In genomic region chr6:113120214-113120576, GRCh38 we compare ENCODE assay signal across 11 cellular contexts.
DNase-seq lines count a peak whose midpoint lies in the region; ATAC-seq and TF ChIP-seq lines count a peak whose summit lies in the region.
"Had no signal": no experiment of that assay in that cellular context is flagged by ENCODE, and none has a peak within 500 bp of the region (broad histone marks: within the 10 kb centered on the region; RNA-seq: fewer than 3 reads in every experiment).

No MANE protein-coding gene starts in this region.

- H3K9me2 ChIP-seq in HCT116 (ENCODE audit: insufficient read depth) (no peaks in the 10 kb centered on the region), GM23338 (ENCODE audit: insufficient read depth) (no peaks in the 10 kb centered on the region)

- no peak overlapping the region; a peak in 1 of 4 replicates for H3K4me3 ChIP-seq in HCT116 (replicated peaks in 1 of 2; ENCODE audit: low read depth in 1 of 2, low read length in 2 of 2)
- H3K4me3 ChIP-seq in SK-N-MC = peak overlapping the region; percentile 14; the same call in 1 of the 2 replicates
- H3K4me3 ChIP-seq in fibroblast of the aortic adventitia (ENCODE audit: low read depth, low read length) = no peak overlapping the region
- no peak overlapping the region for H3K4me3 ChIP-seq in skeletal muscle satellite cell (ENCODE audit: low read length)
- H3K4me3 ChIP-seq in GM23338 = no peak overlapping the region
- H3K4me3 ChIP-seq: Peyer's patch had no signal

- RAD21 ChIA-PET in HCT116 (lab: Charles Lee; ENCODE audit: low non-redundant PET in 1 of 2, low total read pairs in 2 of 2, uncharacterized antibody in 2 of 2, unreplicated experiment in 2 of 2) = no interaction called here

- no peak for TF ChIP-seq POLR2A in HCT116 (IDR thresholded peaks at IDR 0.05; ENCODE audit: borderline replicate concordance, extremely low read depth, insufficient read depth, insufficient read length)

- intact Hi-C loops in HCT116 (cut with micrococcal nuclease) (no loop called here), natural killer cell (cut with micrococcal nuclease) (no loop called here)
- intact Hi-C loops in activated T-helper 2 cell treated with anti-CD3 and anti-CD28 coated beads, Interferon-gamma antibody, Interleukin-2, Interleukin-4, amounts not matched to agents 10 μg/mL and 5 μg/mL and 100 μg/mL, durations not matched to agents 14 hours and 24 hours and 36 hours (cut with micrococcal nuclease) = no loop called here

- BruUV-seq in HCT116 (replicated peaks; lab: Mats Ljungman, UMichigan) = no TSS peak

- H3K79me2 ChIP-seq in HCT116 (ENCODE audit: insufficient read depth, low read length) (no peaks in the 10 kb centered on the region), GM23338 (replicated peaks; ENCODE audit: insufficient read depth) (no peaks in the 10 kb centered on the region)
- H3K79me2 ChIP-seq: parathyroid adenoma had no signal

- H2AFZ ChIP-seq in HCT116 (ENCODE audit: low read depth, low read length, poor library complexity, severe bottlenecking) (peak overlapping the region; percentile 47), GM23338 (no peak overlapping the region)

- H3K36me3 ChIP-seq in HCT116 (ENCODE audit: control insufficient read depth in 1 of 2, insufficient read depth in 2 of 2, low read length in 2 of 2) (no peaks in the 10 kb centered on the region), SK-N-MC (ENCODE audit: insufficient read depth, low read length) (no peaks in the 10 kb centered on the region), skeletal muscle satellite cell (ENCODE audit: insufficient read depth, low read length) (no peaks in the 10 kb centered on the region), GM23338 (ENCODE audit: insufficient read depth) (no peaks in the 10 kb centered on the region)
- H3K36me3 ChIP-seq: Peyer's patch had no signal

- no peaks in the 10 kb centered on the region for H3K27me3 ChIP-seq in HCT116 (ENCODE audit: insufficient read depth, low read length)
- H3K27me3 ChIP-seq in skeletal muscle satellite cell (ENCODE audit: control insufficient read depth, insufficient read depth, low read length) = no peaks in the 10 kb centered on the region
- no peaks in the 10 kb centered on the region for H3K27me3 ChIP-seq in GM23338 (ENCODE audit: insufficient read depth)
- H3K27me3 ChIP-seq: Peyer's patch had no signal

- H3K4me1 Mint-ChIP-seq in natural killer cell (no peaks in the 10 kb centered on the region), GM23338 (peaks cover 5% of the 10 kb centered on the region; the same call in 2 of the 3 replicates)
- H3K4me1 Mint-ChIP-seq in activated T-helper 2 cell treated with anti-CD3 and anti-CD28 coated beads, Interferon-gamma antibody, Interleukin-2, Interleukin-4, amounts not matched to agents 10 μg/mL and 5 μg/mL and 100 μg/mL, durations not matched to agents 14 hours and 24 hours and 36 hours (ENCODE audit: low read depth) = no peaks in the 10 kb centered on the region

- H3K36me3 Mint-ChIP-seq in natural killer cell = peaks cover 8% of the 10 kb centered on the region
- no peaks in the 10 kb centered on the region for H3K36me3 Mint-ChIP-seq in activated T-helper 2 cell treated with anti-CD3 and anti-CD28 coated beads, Interferon-gamma antibody, Interleukin-2, Interleukin-4, amounts not matched to agents 10 μg/mL and 5 μg/mL and 100 μg/mL, durations not matched to agents 14 hours and 24 hours and 36 hours (ENCODE audit: low read depth)
- H3K36me3 Mint-ChIP-seq in GM23338 (ENCODE audit: low read depth) = no peaks in the 10 kb centered on the region

- H3K4me1 ChIP-seq in HCT116 (ENCODE audit: control insufficient read depth in 1 of 2, insufficient read depth in 2 of 2, low read length in 2 of 2) (peaks cover 17 to 32% of the 10 kb centered on the region in 2 experiments; a peak in 3 of 4 replicates), skeletal muscle satellite cell (ENCODE audit: control insufficient read depth, insufficient read depth, low read length) (peaks cover 31% of the 10 kb centered on the region), GM23338 (ENCODE audit: insufficient read depth) (no peaks in the 10 kb centered on the region)
- H3K4me1 ChIP-seq: parathyroid adenoma, Peyer's patch had no signal

- POLR2A ChIA-PET in HCT116 (lab: Charles Lee) = no interaction called here

- ATAC-seq in HCT116 = peak; percentile 68
- no peak for ATAC-seq in natural killer cell
- no peak for ATAC-seq in GM23338

- no peak overlapping the region for H3K27ac Mint-ChIP-seq in natural killer cell
- H3K27ac Mint-ChIP-seq in activated T-helper 2 cell treated with anti-CD3 and anti-CD28 coated beads, Interferon-gamma antibody, Interleukin-2, Interleukin-4, amounts not matched to agents 10 μg/mL and 5 μg/mL and 100 μg/mL, durations not matched to agents 14 hours and 24 hours and 36 hours = no peak overlapping the region
- H3K27ac Mint-ChIP-seq in GM23338 = no peak overlapping the region

- H3F3A ChIP-seq in GM23338 (replicated peaks; ENCODE audit: low read depth) = no peaks in the 10 kb centered on the region

- no peaks in the 10 kb centered on the region for H3K27me3 Mint-ChIP-seq in natural killer cell (ENCODE audit: low read depth in 2 of 2)
- no peaks in the 10 kb centered on the region for H3K27me3 Mint-ChIP-seq in activated T-helper 2 cell treated with anti-CD3 and anti-CD28 coated beads, Interferon-gamma antibody, Interleukin-2, Interleukin-4, amounts not matched to agents 10 μg/mL and 5 μg/mL and 100 μg/mL, durations not matched to agents 14 hours and 24 hours and 36 hours (ENCODE audit: low read depth)
- H3K27me3 Mint-ChIP-seq in GM23338 (ENCODE audit: insufficient read depth, low read depth, poor library complexity) = no peaks in the 10 kb centered on the region

- DNase-seq in HCT116 (ENCODE audit: low read depth, low spot score) (peak; percentile 86), SK-N-MC (ENCODE audit: low read depth, low spot score) (peak; percentile 91), fibroblast of the aortic adventitia (ENCODE audit: low read depth) (peak; percentile 98), natural killer cell (no peak), GM23338 (ENCODE audit: low spot score) (no peak)
- DNase-seq in activated T-helper 2 cell treated with anti-CD3 and anti-CD28 coated beads, Interferon-gamma antibody, Interleukin-2, Interleukin-4, amounts not matched to agents 10 μg/mL and 5 μg/mL and 100 μg/mL, durations not matched to agents 14 hours and 24 hours and 36 hours (ENCODE audit: low spot score) = no peak
- DNase-seq: activated CD4-positive, alpha-beta T cell treated with anti-CD3 and anti-CD28 coated beads, Interleukin-2, amount 50 U/mL, for 48 hours; NCI-H1092 treated with DMSO at 0.1 percent for 48 hours; Peyer's patch had no signal

- CTCF ChIA-PET in HCT116 (lab: Charles Lee) = interaction anchor here (1.4 to 1.7 kb wide), 2 partner anchors 69 to 738 kb away, joined by 3 read pairs; no protein-coding TSS in a partner anchor

- H3K9me3 ChIP-seq in HCT116 (ENCODE audit: control insufficient read depth in 1 of 2, insufficient read depth in 1 of 2, low read depth in 1 of 2, low read length in 2 of 2) (no peaks in the 10 kb centered on the region), SK-N-MC (ENCODE audit: low read depth, low read length) (no peaks in the 10 kb centered on the region), skeletal muscle satellite cell (replicated peaks; ENCODE audit: low read length) (no peaks in the 10 kb centered on the region)
- H3K9me3 ChIP-seq: Peyer's patch had no signal

- no peak for TF ChIP-seq RAD21 in HCT116 (IDR thresholded peaks at IDR 0.05; ENCODE audit: low read depth)

- H3K9me3 Mint-ChIP-seq in natural killer cell (peaks cover 10 to 15% of the 10 kb centered on the region in 2 donors), GM23338 (no peaks in the 10 kb centered on the region; the same call in 2 of the 3 replicates)
- H3K9me3 Mint-ChIP-seq in activated T-helper 2 cell treated with anti-CD3 and anti-CD28 coated beads, Interferon-gamma antibody, Interleukin-2, Interleukin-4, amounts not matched to agents 10 μg/mL and 5 μg/mL and 100 μg/mL, durations not matched to agents 14 hours and 24 hours and 36 hours = peaks cover 4% of the 10 kb centered on the region

- H3K4me2 ChIP-seq in HCT116 (ENCODE audit: low read length) (peak overlapping the region; percentile 45), skeletal muscle satellite cell (ENCODE audit: low read length) (peak overlapping the region; percentile 58), GM23338 (no peak overlapping the region)

- TF ChIP-seq CTCF in HCT116 (IDR thresholded peaks at IDR 0.05 in 2 of 3, conservative IDR thresholded peaks at IDR 0.05 in 1 of 3; ENCODE audit: borderline replicate concordance in 1 of 3, insufficient read depth in 1 of 3, low read depth in 2 of 3, low read length in 2 of 3) (no peak), fibroblast of the aortic adventitia (IDR thresholded peaks at IDR 0.05; ENCODE audit: insufficient read depth, low read length) (no peak), natural killer cell (IDR thresholded peaks at IDR 0.05) (no peak), GM23338 (conservative IDR thresholded peaks at IDR 0.05; ENCODE audit: low read depth in 2 of 2) (no peak)

- H3K4me3 Mint-ChIP-seq in natural killer cell (no peak overlapping the region), GM23338 (no peak overlapping the region)
- no peak overlapping the region for H3K4me3 Mint-ChIP-seq in activated T-helper 2 cell treated with anti-CD3 and anti-CD28 coated beads, Interferon-gamma antibody, Interleukin-2, Interleukin-4, amounts not matched to agents 10 μg/mL and 5 μg/mL and 100 μg/mL, durations not matched to agents 14 hours and 24 hours and 36 hours (ENCODE audit: low read depth)

- H4K20me1 ChIP-seq in HCT116 (ENCODE audit: insufficient read depth) (no peaks in the 10 kb centered on the region), GM23338 (replicated peaks; ENCODE audit: insufficient read depth) (no peaks in the 10 kb centered on the region)

- no peak overlapping the region; the same call in 1 of the 2 replicates for H3K27ac ChIP-seq in HCT116 (ENCODE audit: low read depth, low read length)
- 0 out of 2 replicates have a peak overlapping the region, but pooled peaks have one; percentile 3 for H3K27ac ChIP-seq in SK-N-MC
- no peak overlapping the region for H3K27ac ChIP-seq in GM23338 (ENCODE audit: low read depth)
- H3K27ac ChIP-seq: parathyroid adenoma, Peyer's patch had no signal

- H3K9ac ChIP-seq in HCT116 (ENCODE audit: low read length) (no peak overlapping the region), SK-N-MC (ENCODE audit: insufficient read length) (no peak overlapping the region), skeletal muscle satellite cell (ENCODE audit: low read depth, low read length) (peak overlapping the region; percentile 59)
- H3K9ac ChIP-seq: parathyroid adenoma had no signal

TF ChIP-seq in HCT116, 20 proteins besides CTCF, POLR2A, EP300 and RAD21 (continues in another document):
- TF ChIP-seq JUND (IDR thresholded peaks at IDR 0.05) (peak; percentile 78), FOSL1 (IDR thresholded peaks at IDR 0.05; ENCODE audit: low read depth) (peak; percentile 94), EZH2 (IDR thresholded peaks at IDR 0.05) (no peak), POLR2AphosphoS5 (IDR thresholded peaks at IDR 0.05; ENCODE audit: low read depth, low read length) (no peak)

TF ChIP-seq in GM23338, 12 proteins besides CTCF, POLR2A, EP300 and RAD21 (continues in another document):
- no peak for TF ChIP-seq CREB1 (CRISPR knock-in tag; IDR thresholded peaks at IDR 0.05; ENCODE audit: low read depth)

Comparison
In these comparisons a context has a peak if more than half of its experiments do, and no peak if none do; other contexts are left out.
1. DNase-seq: peak in HCT116 (single experiment), SK-N-MC (single experiment) and fibroblast of the aortic adventitia (single experiment); none in natural killer cell (single experiment), activated T-helper 2 cell treated with anti-CD3 and anti-CD28 coated beads, Interferon-gamma antibody, Interleukin-2, Interleukin-4, amounts not matched to agents 10 μg/mL and 5 μg/mL and 100 μg/mL, durations not matched to agents 14 hours and 24 hours and 36 hours (single experiment) and GM23338 (single experiment).